ENCODE assay signal across 1 cellular context in genomic region chr2:238441262-238442114, GRCh38.
TF ChIP-seq lines count a peak whose summit lies in the region.

No MANE protein-coding gene starts in this region.

TF ChIP-seq in HCT116, 20 proteins besides CTCF, POLR2A, EP300 and RAD21 (continued from another document):
- TF ChIP-seq ZBTB33 (IDR thresholded peaks at IDR 0.05; ENCODE audit: extremely low read depth, insufficient replicate concordance, low read length) (no peak), MAX (IDR thresholded peaks at IDR 0.05) (no peak), SRF (IDR thresholded peaks at IDR 0.05; ENCODE audit: low read depth) (no peak), EZH2phosphoT487 (IDR thresholded peaks at IDR 0.05; ENCODE audit: borderline replicate concordance) (no peak), CBX3 (IDR thresholded peaks at IDR 0.05; ENCODE audit: low read depth) (no peak), JUND (IDR thresholded peaks at IDR 0.05) (no peak), FOSL1 (IDR thresholded peaks at IDR 0.05; ENCODE audit: low read depth) (no peak), SIN3A (IDR thresholded peaks at IDR 0.05; ENCODE audit: low read depth) (no peak), ZFX (IDR thresholded peaks at IDR 0.05) (no peak), TCF7L2 (IDR thresholded peaks at IDR 0.05; ENCODE audit: borderline replicate concordance, extremely low read depth, insufficient read depth, insufficient read length) (no peak), YY1 (IDR thresholded peaks at IDR 0.05; ENCODE audit: extremely low read depth, insufficient replicate concordance, low read depth, low read length) (no peak)
